1 cellular context compared by ENCODE assay signal in the genomic region with DNA sequence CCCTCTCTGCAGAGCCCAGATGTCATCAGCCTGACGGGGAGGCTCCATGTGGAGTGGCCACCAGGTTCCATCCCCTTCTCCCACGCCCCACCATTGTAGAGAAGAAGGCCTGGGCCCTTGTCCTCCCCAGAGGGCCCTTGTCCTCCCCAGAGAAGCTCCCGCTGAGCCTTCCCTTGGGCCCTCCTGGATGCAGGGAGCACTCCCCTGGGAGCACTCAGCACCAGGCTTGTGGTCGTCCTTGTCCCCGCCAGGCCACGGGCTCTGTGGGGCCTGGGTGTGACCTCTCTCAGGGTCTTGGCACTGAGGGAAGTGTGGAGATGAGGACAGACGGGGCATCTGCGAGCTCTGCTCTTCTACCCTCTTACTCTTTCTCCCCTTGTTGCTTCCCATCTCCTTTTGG.
TF ChIP-seq lines count a peak whose summit lies in the region.

No MANE protein-coding gene starts in this region.

TF ChIP-seq in HepG2, 621 proteins besides CTCF, POLR2A, EP300 and RAD21:
- TF ChIP-seq, protein P1, sequence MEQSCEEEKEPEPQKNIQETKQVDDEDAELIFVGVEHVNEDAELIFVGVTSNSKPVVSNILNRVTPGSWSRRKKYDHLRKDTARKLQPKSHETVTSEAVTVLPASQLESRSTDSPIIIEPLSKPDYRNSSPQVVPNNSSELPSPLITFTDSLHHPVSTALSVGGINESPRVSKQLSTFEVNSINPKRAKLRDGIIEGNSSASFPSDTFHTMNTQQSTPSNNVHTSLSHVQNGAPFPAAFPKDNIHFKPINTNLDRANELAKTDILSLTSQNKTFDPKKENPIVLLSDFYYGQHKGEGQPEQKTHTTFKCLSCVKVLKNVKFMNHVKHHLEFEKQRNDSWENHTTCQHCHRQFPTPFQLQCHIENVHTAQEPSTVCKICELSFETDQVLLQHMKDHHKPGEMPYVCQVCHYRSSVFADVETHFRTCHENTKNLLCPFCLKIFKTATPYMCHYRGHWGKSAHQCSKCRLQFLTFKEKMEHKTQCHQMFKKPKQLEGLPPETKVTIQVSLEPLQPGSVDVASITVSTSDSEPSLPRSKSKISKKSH (CRISPR knock-in tag; IDR thresholded peaks at IDR 0.05; ENCODE audit: borderline replicate concordance): 0 out of 2 replicates have a peak, but pooled peaks have one; percentile 5
- TF ChIP-seq KMT2A (CRISPR knock-in tag; IDR thresholded peaks at IDR 0.05) (no peak), ZNF263 (CRISPR knock-in tag; IDR thresholded peaks at IDR 0.05) (peak; percentile 99)
